18 cellular contexts compared by ENCODE assay signal in the genomic region with DNA sequence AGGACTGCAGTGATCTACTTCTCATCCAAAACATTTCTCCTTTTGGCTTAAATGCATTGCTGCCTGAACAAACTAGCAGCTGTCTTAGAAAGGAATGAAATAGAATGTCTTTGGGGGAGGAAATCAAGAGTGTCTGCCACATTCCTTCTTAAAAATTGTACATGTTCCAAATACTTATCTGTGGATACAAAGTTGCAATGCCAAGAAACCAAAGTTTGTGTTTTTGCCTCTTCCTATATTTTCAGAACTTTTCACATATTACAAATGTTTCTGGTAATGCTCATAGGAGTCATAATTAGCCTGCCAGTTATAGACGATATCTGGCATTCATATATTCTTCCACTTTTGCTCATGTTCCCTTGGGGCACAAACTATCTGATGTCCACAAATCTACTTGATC.
DNase-seq lines count a peak whose midpoint lies in the region; ATAC-seq and TF ChIP-seq lines count a peak whose summit lies in the region.
"Had no signal": no experiment of that assay in that cellular context is flagged by ENCODE, and none has a peak within 500 bp of the region (broad histone marks: within the 10 kb centered on the region; RNA-seq: fewer than 3 reads in every experiment).

No MANE protein-coding gene starts in this region.

- H3K9me3 ChIP-seq in A673 (ENCODE audit: low read depth, low read length, poor library complexity, severe bottlenecking): peaks cover 5% of the 10 kb centered on the region
- H3K9me3 ChIP-seq: upper lobe of right lung had no signal

- intact Hi-C loops in A673 (cut with micrococcal nuclease; ENCODE audit: unreplicated experiment): no loop called here

- CTCF ChIA-PET in A673 (lab: Charles Lee): no interaction called here

- no peak for ATAC-seq in foreskin keratinocyte
- no peak for ATAC-seq in GM21723 (IDR thresholded peaks at IDR 0.05; ENCODE audit: unreplicated experiment)
- ATAC-seq: upper lobe of right lung had no signal

- H3K27me3 ChIP-seq in A673 (replicated peaks; ENCODE audit: insufficient read depth, low read depth, low read length, poor library complexity) (no peaks in the 10 kb centered on the region), foreskin keratinocyte (no peaks in the 10 kb centered on the region)
- H3K27me3 ChIP-seq: upper lobe of right lung had no signal

- POLR2A ChIA-PET in A673 (lab: Charles Lee; ENCODE audit: low non-redundant PET): interaction anchor here (0.7 kb wide), 1 partner anchor 27 kb away, joined by 3 read pairs; no protein-coding TSS in a partner anchor

- no peaks in the 10 kb centered on the region for H3K36me3 ChIP-seq in A673 (ENCODE audit: insufficient read depth, low read length, poor library complexity, severe bottlenecking)
- H3K36me3 ChIP-seq: upper lobe of right lung had no signal

- TF ChIP-seq CTCF in A673 (conservative IDR thresholded peaks at IDR 0.05; ENCODE audit: low read depth, low read length): no peak
- TF ChIP-seq CTCF in astrocyte of the spinal cord (IDR thresholded peaks at IDR 0.05; ENCODE audit: low read depth, low read length): no peak
- TF ChIP-seq CTCF in foreskin keratinocyte (conservative IDR thresholded peaks at IDR 0.05): no peak

- in situ Hi-C loops in astrocyte of the spinal cord (cut with HindIII; ENCODE audit: low sequenced_read_pairs): no loop called here

- BruUV-seq in A673 (replicated peaks; lab: Mats Ljungman, UMichigan): no TSS peak

- peak overlapping the region; percentile 54 for H3K27ac ChIP-seq in A673 (ENCODE audit: low read depth, low read length, poor library complexity, severe bottlenecking)
- peak overlapping the region; percentile 55 for H3K27ac ChIP-seq in foreskin keratinocyte
- H3K27ac ChIP-seq: upper lobe of right lung had no signal

- no peak for DNase-seq in A673 (ENCODE audit: low spot score)
- DNase-seq in HCEC 1CT: peak; percentile 1
- peak; percentile 52 for DNase-seq in astrocyte of the spinal cord (ENCODE audit: low read depth, low spot score)
- no peak for DNase-seq in foreskin keratinocyte
- DNase-seq in NCI-H2196 (lab: John Stamatoyannopoulos, UW; ENCODE audit: unreplicated experiment): no peak
- DNase-seq in NCI-H69 (lab: John Stamatoyannopoulos, UW): no peak
- no peak for DNase-seq in NCI-H187 treated with DMSO at 0.1 percent for 48 hours (lab: John Stamatoyannopoulos, UW)
- DNase-seq: 8988T; activated gamma-delta T cell; amniotic stem cell; DMS153; NCI-H2081; NCI-H524 treated with DMSO at 0.1 percent for 48 hours; nephron progenitor cell; SIG-M5; stimulated activated CD4-positive, alpha-beta T cell treated with anti-CD3 and anti-CD28 coated beads, Interleukin-4, amount 100 ng/mL, for 4 hours; upper lobe of right lung had no signal

- H3K4me1 ChIP-seq in A673 (ENCODE audit: insufficient read depth, low read length, poor library complexity, severe bottlenecking) (peaks cover 31% of the 10 kb centered on the region), foreskin keratinocyte (no peaks in the 10 kb centered on the region)
- H3K4me1 ChIP-seq: upper lobe of right lung had no signal

- H3K4me3 ChIP-seq in A673 (ENCODE audit: low read depth, low read length, poor library complexity, severe bottlenecking) (no peak overlapping the region), astrocyte of the spinal cord (ENCODE audit: low read depth, low read length) (no peak overlapping the region)
- H3K4me3 ChIP-seq: upper lobe of right lung had no signal

Comparison
In these comparisons a context has a peak if more than half of its experiments do, and no peak if none do; other contexts are left out.
1. DNase-seq: peak in HCEC 1CT (single experiment) and astrocyte of the spinal cord (single experiment); none in A673 (single experiment), foreskin keratinocyte (0 of 2), NCI-H2196 (single experiment), NCI-H69 (single experiment) and NCI-H187 treated with DMSO at 0.1 percent for 48 hours (single experiment).